In genomic region chr1:29547300-29547699, GRCh38 we compare ENCODE assay signal across 20 cellular contexts.
A peak's percentile ranks its signal among the peaks of the same experiment; 100 is the strongest.
DNase-seq lines count a peak whose midpoint lies in the region; ATAC-seq and TF ChIP-seq lines count a peak whose summit lies in the region.
"Had no signal": no experiment of that assay in that cellular context is flagged by ENCODE, and none has a peak within 500 bp of the region (broad histone marks: within the 10 kb centered on the region; RNA-seq: fewer than 3 reads in every experiment).

No MANE protein-coding gene starts in this region.

- peak; percentile 10 for DNase-seq in activated CD8-positive, alpha-beta memory T cell treated with anti-CD3 and anti-CD28 coated beads, Interleukin-2, amount 50 U/mL, for 48 hours
- no peak for DNase-seq in activated CD8-positive, alpha-beta memory T cell treated with anti-CD3 and anti-CD28 coated beads, Interleukin-2, amount 50 U/mL, for 4 hours
- DNase-seq in coronary artery (ENCODE audit: low spot score) (peak; percentile 12), sigmoid colon (peak; percentile 24), Caco-2 (no peak)
- DNase-seq: CD4-positive, CD25-positive, alpha-beta regulatory T cell; CD8-positive, alpha-beta T cell; DMS79; EL; GDM1; GOT3; HFFc6 had no signal

- no peak overlapping the region for H3K27ac Mint-ChIP-seq in Caco-2 (ENCODE audit: unreplicated experiment)
- H3K27ac Mint-ChIP-seq: B cell; CD4-positive, CD25-positive, alpha-beta regulatory T cell; CD8-positive, alpha-beta T cell; HFFc6 had no signal

- H3K4me3 Mint-ChIP-seq in Caco-2 (ENCODE audit: unreplicated experiment), result no peak overlapping the region
- H3K4me3 Mint-ChIP-seq: B cell; CD4-positive, CD25-positive, alpha-beta regulatory T cell; CD8-positive, alpha-beta T cell; HFFc6 had no signal

- H3K36me3 Mint-ChIP-seq in Caco-2 (ENCODE audit: insufficient read depth, unreplicated experiment), result no peaks in the 10 kb centered on the region
- H3K36me3 Mint-ChIP-seq: CD4-positive, CD25-positive, alpha-beta regulatory T cell; CD8-positive, alpha-beta T cell had no signal

- TF ChIP-seq POLR2A in sigmoid colon (IDR thresholded peaks at IDR 0.05), result no peak
- TF ChIP-seq POLR2A in GM18505 (IDR thresholded peaks at IDR 0.05; ENCODE audit: borderline replicate concordance, extremely low read depth, insufficient read depth, insufficient read length), result no peak

- no peak for TF ChIP-seq EP300 in sigmoid colon (IDR thresholded peaks at IDR 0.05)

- POLR2A ChIA-PET in Caco-2 (lab: Charles Lee), result no interaction called here

- H3K27me3 ChIP-seq in sigmoid colon, result peaks cover 0 to 7% (median 0%) of the 10 kb centered on the region in 3 donors
- no peaks in the 10 kb centered on the region for H3K27me3 ChIP-seq in Caco-2 (replicated peaks; ENCODE audit: control insufficient read depth, insufficient read depth, low read length)
- H3K27me3 ChIP-seq: BLaER1 had no signal

- no peak overlapping the region for H3K27ac ChIP-seq in coronary artery
- H3K27ac ChIP-seq in sigmoid colon, result no peak overlapping the region
- H3K27ac ChIP-seq: 22Rv1, BLaER1, C4-2B had no signal

- no peaks in the 10 kb centered on the region for H3K9me3 Mint-ChIP-seq in Caco-2 (ENCODE audit: unreplicated experiment)
- H3K9me3 Mint-ChIP-seq: CD8-positive, alpha-beta T cell had no signal

- peaks cover 3% of the 10 kb centered on the region for H3K27me3 Mint-ChIP-seq in Caco-2 (ENCODE audit: insufficient read depth, unreplicated experiment)
- H3K27me3 Mint-ChIP-seq: B cell had no signal

- H3K4me1 Mint-ChIP-seq in Caco-2 (ENCODE audit: low read depth, unreplicated experiment), result no peaks in the 10 kb centered on the region
- H3K4me1 Mint-ChIP-seq: B cell; CD4-positive, CD25-positive, alpha-beta regulatory T cell had no signal

- no peak overlapping the region for H3K4me3 ChIP-seq in coronary artery
- H3K4me3 ChIP-seq in sigmoid colon, result no peak overlapping the region
- no peak overlapping the region for H3K4me3 ChIP-seq in Caco-2 (ENCODE audit: low read depth, low read length)
- H3K4me3 ChIP-seq: BLaER1, GM12878, HAP-1 had no signal

- H3K9me3 ChIP-seq in sigmoid colon (no peaks in the 10 kb centered on the region), Caco-2 (no peaks in the 10 kb centered on the region)
- H3K9me3 ChIP-seq: BLaER1, HAP-1 had no signal

- CTCF ChIA-PET in Caco-2 (lab: Charles Lee), result no interaction called here

- no peak for TF ChIP-seq CTCF in coronary artery (IDR thresholded peaks at IDR 0.05)
- TF ChIP-seq CTCF in sigmoid colon (IDR thresholded peaks at IDR 0.05), result no peak
- TF ChIP-seq CTCF in Caco-2 (IDR thresholded peaks at IDR 0.05; ENCODE audit: insufficient read depth in 1 of 2, low read depth in 1 of 2, low read length in 1 of 2, severe bottlenecking in 1 of 2, unreplicated experiment in 1 of 2), result no peak

- H3K36me3 ChIP-seq in sigmoid colon (no peaks in the 10 kb centered on the region), Caco-2 (ENCODE audit: control insufficient read depth, insufficient read depth, low read length) (no peaks in the 10 kb centered on the region)
- H3K36me3 ChIP-seq: BLaER1, HAP-1 had no signal

- no TSS peak for BruUV-seq in Caco-2 (replicated peaks; lab: Mats Ljungman, UMichigan)

- no peaks in the 10 kb centered on the region for H3K4me1 ChIP-seq in sigmoid colon
- no peaks in the 10 kb centered on the region for H3K4me1 ChIP-seq in Caco-2
- H3K4me1 ChIP-seq: HAP-1 had no signal

- ATAC-seq in GM21825 (IDR thresholded peaks at IDR 0.05; ENCODE audit: unreplicated experiment), result no peak
- ATAC-seq in GM18505 (IDR thresholded peaks at IDR 0.05; ENCODE audit: unreplicated experiment), result no peak
- ATAC-seq: CD8-positive, alpha-beta T cell; GM12878 had no signal

- WGBS in sigmoid colon, 2 donors, result 93 to 95% methylated on average over 5 of the region's 5 CpGs

- intact Hi-C loops in sigmoid colon (cut with DNase I), result no loop called here
- intact Hi-C loops in Caco-2 (cut with micrococcal nuclease; ENCODE audit: unreplicated experiment), result no loop called here

Comparison
In these comparisons a context has a peak if more than half of its experiments do, and no peak if none do; other contexts are left out.
1. DNase-seq: peak in activated CD8-positive, alpha-beta memory T cell treated with anti-CD3 and anti-CD28 coated beads, Interleukin-2, amount 50 U/mL, for 48 hours (single experiment), coronary artery (single experiment) and sigmoid colon (single experiment); none in activated CD8-positive, alpha-beta memory T cell treated with anti-CD3 and anti-CD28 coated beads, Interleukin-2, amount 50 U/mL, for 4 hours (single experiment) and Caco-2 (0 of 2).